10 cellular contexts compared by ENCODE assay signal in genomic region chr2:216694826-216695217, GRCh38. TPM values are rescaled to one million over a fixed set of nuclear protein-coding genes. Genes with fewer than 3 reads are reported as not detected.
DNase-seq lines count a peak whose midpoint lies in the region; ATAC-seq, FAIRE-seq and TF ChIP-seq lines count a peak whose summit lies in the region.
"Had no signal": no experiment of that assay in that cellular context is flagged by ENCODE, and none has a peak within 500 bp of the region (broad histone marks: within the 10 kb centered on the region; RNA-seq: fewer than 3 reads in every experiment).

No MANE protein-coding gene starts in this region.

- POLR2A ChIA-PET in BJ (lab: Charles Lee) (interaction anchor here (0.6 to 1.1 kb wide), 12 partner anchors 16 to 816 kb away, joined by 3 to 13 read pairs (median 4); no protein-coding TSS in a partner anchor), PC-3 (lab: Charles Lee; ENCODE audit: unreplicated experiment) (no interaction called here)

- intact Hi-C loops in PC-3 (cut with micrococcal nuclease) (loop anchor here (5.0 to 10.0 kb wide), 3 partner anchors 472 to 672 kb away; no protein-coding TSS in a partner anchor), pancreas (cut with DNase I) (loop anchor here in 1 of 3 donors (10.0 kb wide), 1 partner anchor 1020 kb away; no protein-coding TSS in a partner anchor)

- no peak for FAIRE-seq in pancreas (lab: Jason Lieb, UNC)

- H4K20me1 ChIP-seq in PC-3 (ENCODE audit: low read length), result no peaks in the 10 kb centered on the region

- H2AFZ ChIP-seq in PC-3 (ENCODE audit: low read length), result peak overlapping the region; percentile 71

- H3K27ac ChIP-seq in PC-3 (ENCODE audit: low read length) (no peak overlapping the region), pancreas (no peak overlapping the region)
- H3K27ac ChIP-seq: epithelial cell of prostate had no signal

- ATAC-seq in PC-3 (no peak), pancreas (no peak), HG02623 (IDR thresholded peaks at IDR 0.05; ENCODE audit: unreplicated experiment) (no peak), GM21825 (IDR thresholded peaks at IDR 0.05; ENCODE audit: unreplicated experiment) (no peak)

- H3K9me3 ChIP-seq in PC-3 (ENCODE audit: low read length) (no peaks in the 10 kb centered on the region), pancreas (no peaks in the 10 kb centered on the region)

- no peaks in the 10 kb centered on the region for H3F3A ChIP-seq in PC-3 (ENCODE audit: low read length, unreplicated experiment)

- TF ChIP-seq CTCF in BJ (IDR thresholded peaks at IDR 0.05; ENCODE audit: insufficient read depth, low read depth, low read length) (no peak), PC-3 (conservative IDR thresholded peaks at IDR 0.05; ENCODE audit: low read depth, low read length) (no peak), foreskin fibroblast (IDR thresholded peaks at IDR 0.05; ENCODE audit: low read depth, low read length) (no peak), pancreas (IDR thresholded peaks at IDR 0.05) (no peak)

- H3K79me2 ChIP-seq in PC-3 (ENCODE audit: low read length), result no peaks in the 10 kb centered on the region

- peak overlapping the region; percentile 95 for H3K4me2 ChIP-seq in PC-3 (ENCODE audit: low read length)

- DNase-seq in BJ (ENCODE audit: low read depth), result no peak
- DNase-seq in PC-3, result no peak
- no peak for DNase-seq in foreskin fibroblast
- DNase-seq in pancreas, result no peak
- DNase-seq in stimulated activated CD4-positive, alpha-beta T cell treated with anti-CD3 and anti-CD28 coated beads, Interleukin-15, amount 100 ng/mL, for 24 hours, result no peak
- no peak for DNase-seq in NOMO-1 treated with dmso at 0.1 percent for 144 hours (lab: John Stamatoyannopoulos, UW; ENCODE audit: unreplicated experiment)
- DNase-seq: activated CD4-positive, CD25-positive, alpha-beta regulatory T cell treated with anti-CD3 and anti-CD28 coated beads, Interleukin-2, amount 50 U/mL, for 72 hours had no signal

- no peaks in the 10 kb centered on the region for H3K36me3 ChIP-seq in BJ (ENCODE audit: control insufficient read depth, insufficient read depth, low read length)
- H3K36me3 ChIP-seq in PC-3 (ENCODE audit: low read depth, low read length), result no peaks in the 10 kb centered on the region
- H3K36me3 ChIP-seq in pancreas, result no peaks in the 10 kb centered on the region

- H3K9ac ChIP-seq in PC-3 (ENCODE audit: low read length), result peak overlapping the region; percentile 17; the same call in 1 of the 2 replicates

- no peaks in the 10 kb centered on the region for H3K9me2 ChIP-seq in PC-3 (replicated peaks; ENCODE audit: low read length)

- WGBS in pancreas, 2 donors, result 10 to 12% methylated on average over 10 of the region's 10 CpGs

- no peaks in the 10 kb centered on the region for H3K27me3 ChIP-seq in BJ (ENCODE audit: control insufficient read depth, insufficient read depth, low read length)
- no peaks in the 10 kb centered on the region for H3K27me3 ChIP-seq in PC-3 (ENCODE audit: low read length)
- peaks cover 0 to 21% (median 4%) of the 10 kb centered on the region in 4 donors for H3K27me3 ChIP-seq in pancreas

- CTCF ChIA-PET in BJ (lab: Yijun Ruan, JAX), result interaction anchor here (0.6 to 6.6 kb wide), 24 partner anchors 9 to 1374 kb away, joined by 3 to 47 read pairs (median 4); partner anchors contain the start of gene RUFY4
- CTCF ChIA-PET in PC-3 (lab: Charles Lee), result interaction anchor here (0.7 to 1.1 kb wide), 2 partner anchors 816 to 1104 kb away, joined by 8 to 10 read pairs; no protein-coding TSS in a partner anchor

- no TSS peak for BruUV-seq in PC-3 (replicated peaks; lab: Mats Ljungman, UMichigan)

- H3K4me1 ChIP-seq in PC-3 (ENCODE audit: insufficient read depth, low read length) (peaks cover 50% of the 10 kb centered on the region), pancreas (peaks cover 14 to 21% (median 17%) of the 10 kb centered on the region in 3 donors)

- H3K4me3 ChIP-seq in BJ (ENCODE audit: low read depth, low read length) (peak overlapping the region; percentile 75), PC-3 (ENCODE audit: low read length) (peak overlapping the region; percentile 83), foreskin fibroblast (ENCODE audit: low read depth in 1 of 2, low read length in 2 of 2) (peak overlapping the region; percentile 55 to 72), pancreas (peak overlapping the region; percentile 7 to 49 (median 24))

RNA-seq across cellular contexts. Expression of gene IGFBP5, which starts 0.5 kb away (rescaled TPM):
- polyA plus RNA-seq in BJ (2011; rRNA removed) (882 and 1,060 TPM in 2 replicates), pancreas (10 to 100 TPM; 18.4 to 25.0 TPM)
- 478 and 512 TPM in 2 replicates for polyA minus RNA-seq in BJ (2011; rRNA and poly(A)+ RNA removed)
- total RNA-seq in PC-3 (2014; rRNA removed) (140 and 157 TPM in 2 replicates), pancreas (10 to 100 TPM in 5 of 6 donors, 1 to 10 TPM in 1; 8.2 to 91.6 (median 28.8) TPM)

Comparison
In these comparisons a context has a peak if more than half of its experiments do, and no peak if none do; other contexts are left out.
1. H3K4me3 ChIP-seq: peak in every context shown above with its lines; median percentile 83 in PC-3; 75 in BJ; 64 in foreskin fibroblast; 24 in pancreas.